In the genomic region with DNA sequence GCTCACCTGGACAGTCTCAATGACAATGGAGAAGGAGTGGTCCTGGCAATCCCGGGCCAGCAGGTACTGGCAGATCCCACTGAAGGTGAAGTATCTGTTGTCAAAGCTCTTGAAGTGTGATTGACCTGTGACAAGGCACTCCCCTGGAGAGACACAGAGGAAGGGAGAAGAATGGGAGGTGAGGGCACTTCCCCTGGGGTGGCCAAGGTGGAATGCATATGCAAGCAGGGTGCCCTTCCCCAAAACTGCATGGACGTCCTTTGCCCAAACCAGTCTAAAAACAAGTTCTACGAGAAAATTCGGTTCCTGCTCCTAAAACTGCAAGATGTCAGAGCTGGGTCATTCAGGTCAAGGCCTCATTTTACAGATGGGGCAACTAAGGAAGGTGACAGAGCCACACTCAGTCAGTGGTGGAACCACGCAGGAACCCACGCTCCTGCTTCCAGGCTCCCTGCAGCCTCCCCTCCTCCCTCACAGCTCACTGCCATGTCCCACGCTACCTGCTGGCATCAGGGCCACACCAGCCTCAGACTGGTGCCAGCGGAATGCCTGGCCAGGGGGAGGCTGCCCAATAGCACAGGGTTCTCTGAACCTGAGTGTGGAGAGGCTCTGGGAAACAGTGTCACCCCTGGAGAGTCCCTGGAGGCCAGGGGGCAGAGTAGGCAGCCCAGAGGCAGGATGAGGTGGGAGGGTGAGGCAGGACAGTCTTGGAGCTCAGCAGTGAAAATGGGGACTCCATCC, we compare ENCODE assay signal across 16 cellular contexts. TPM values are rescaled to one million over a fixed set of nuclear protein-coding genes. Genes with fewer than 3 reads are reported as not detected.
"Had no signal": no experiment of that assay in that cellular context is flagged by ENCODE, and none has a peak within 500 bp of the region (broad histone marks: within the 10 kb centered on the region; RNA-seq: fewer than 3 reads in every experiment).

No MANE protein-coding gene starts in this region.

- H3K27ac ChIP-seq: body of pancreas, colonic mucosa, ovary, testis had no signal

- DNase-seq: activated CD4-positive, CD25-positive, alpha-beta regulatory T cell treated with anti-CD3 and anti-CD28 coated beads, Interleukin-2, amount 50 U/mL, for 72 hours; activated naive CD8-positive, alpha-beta T cell treated with anti-CD3 and anti-CD28 coated beads for 36 hours; body of pancreas; central memory CD4-positive, alpha-beta T cell; colonic mucosa; gastrocnemius medialis; immature natural killer cell; ovary; stimulated activated CD4-positive, alpha-beta T cell treated with anti-CD3 and anti-CD28 coated beads, Interleukin-1b, Interleukin-23, amount 100 ng/mL, for 48 hours; stimulated activated naive CD8-positive, alpha-beta T cell treated with anti-CD3 and anti-CD28 coated beads, Interleukin-15, amount 100 ng/mL, for 72 hours; testis had no signal

- H3K36me3 ChIP-seq: colonic mucosa, gastrocnemius medialis, ovary had no signal

- H3K9me3 ChIP-seq: body of pancreas, colonic mucosa, gastrocnemius medialis, heart left ventricle, ovary, testis had no signal

- H3K36me3 Mint-ChIP-seq: activated naive CD8-positive, alpha-beta T cell treated with anti-CD3 and anti-CD28 coated beads for 36 hours; immature natural killer cell; mesothelial cell of epicardium had no signal

- H3K9me3 Mint-ChIP-seq: activated naive CD8-positive, alpha-beta T cell treated with anti-CD3 and anti-CD28 coated beads for 36 hours; activated T-helper 1 cell treated with anti-CD3 and anti-CD28 coated beads, Interleukin-12 subunit alpha, Interleukin-12 subunit beta, Interleukin-2, Interleukin-4 antibody, amounts not matched to agents 30 ng/mL and 10 ng/mL and 1 ng/mL, durations not matched to agents 14 hours and 24 hours and 36 hours; immature natural killer cell; mesothelial cell of epicardium; stimulated activated naive CD8-positive, alpha-beta T cell treated with anti-CD3 and anti-CD28 coated beads, Interleukin-15, amount 100 ng/mL, for 72 hours had no signal

- H3K4me3 Mint-ChIP-seq: activated naive CD8-positive, alpha-beta T cell treated with anti-CD3 and anti-CD28 coated beads for 36 hours; activated T-helper 1 cell treated with anti-CD3 and anti-CD28 coated beads, Interleukin-12 subunit alpha, Interleukin-12 subunit beta, Interleukin-2, Interleukin-4 antibody, amounts not matched to agents 30 ng/mL and 10 ng/mL and 1 ng/mL, durations not matched to agents 14 hours and 24 hours and 36 hours; immature natural killer cell; mesothelial cell of epicardium; stimulated activated naive CD8-positive, alpha-beta T cell treated with anti-CD3 and anti-CD28 coated beads, Interleukin-15, amount 100 ng/mL, for 72 hours had no signal

- H3K4me1 ChIP-seq: body of pancreas, colonic mucosa, testis had no signal

- H3K27ac Mint-ChIP-seq: activated naive CD8-positive, alpha-beta T cell treated with anti-CD3 and anti-CD28 coated beads for 36 hours; immature natural killer cell; mesothelial cell of epicardium; stimulated activated naive CD8-positive, alpha-beta T cell treated with anti-CD3 and anti-CD28 coated beads, Interleukin-15, amount 100 ng/mL, for 72 hours had no signal

- H3K27me3 ChIP-seq: body of pancreas, colonic mucosa, gastrocnemius medialis, heart left ventricle, ovary, testis had no signal

- ATAC-seq: body of pancreas; gastrocnemius medialis; heart left ventricle; sciatic nerve; stimulated activated naive CD8-positive, alpha-beta T cell treated with anti-CD3 and anti-CD28 coated beads, Interleukin-15, amount 100 ng/mL, for 72 hours had no signal

- H3K4me3 ChIP-seq: body of pancreas, colonic mucosa, gastrocnemius medialis, heart left ventricle, ovary, testis had no signal

RNA-seq across cellular contexts. Expression of gene VWF, which starts 59.2 kb away (rescaled TPM):
- total RNA-seq: activated T-helper 1 cell treated with anti-CD3 and anti-CD28 coated beads, Interleukin-12 subunit alpha, Interleukin-12 subunit beta, Interleukin-2, Interleukin-4 antibody, amounts not matched to agents 30 ng/mL and 10 ng/mL and 1 ng/mL, durations not matched to agents 14 hours and 24 hours and 36 hours had no signal
- polyA plus RNA-seq: neural cell had no signal
